In the genomic region with DNA sequence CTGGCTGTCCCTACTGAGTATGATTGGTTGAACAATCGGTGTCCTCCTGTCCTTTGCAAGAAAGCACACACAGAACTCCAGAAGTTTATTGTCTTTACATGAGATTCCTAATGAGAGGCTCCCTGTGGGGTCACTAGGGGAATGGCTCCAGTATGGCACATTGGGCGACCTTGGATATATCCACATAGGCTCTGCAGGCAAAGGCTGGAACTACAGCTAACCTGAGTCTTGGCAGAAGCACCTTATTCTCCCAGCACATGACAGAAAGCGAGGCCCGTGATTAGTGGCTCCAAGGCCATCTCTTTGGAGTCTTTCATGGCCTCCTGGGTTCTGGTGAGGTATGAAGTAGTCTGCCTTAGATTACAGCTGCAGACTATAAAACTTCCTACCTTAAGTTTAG, we compare ENCODE assay signal across 32 cellular contexts. TPM values are rescaled to one million over a fixed set of nuclear protein-coding genes. Genes with fewer than 3 reads are reported as not detected.
A peak's percentile ranks its signal among the peaks of the same experiment; 100 is the strongest.
DNase-seq lines count a peak whose midpoint lies in the region; ATAC-seq, FAIRE-seq and TF ChIP-seq lines count a peak whose summit lies in the region.
"Had no signal": no experiment of that assay in that cellular context is flagged by ENCODE, and none has a peak within 500 bp of the region (broad histone marks: within the 10 kb centered on the region; RNA-seq: fewer than 3 reads in every experiment).

No MANE protein-coding gene starts in this region.

- H3K79me2 ChIP-seq in MM.1S (ENCODE audit: low read length) = no peaks in the 10 kb centered on the region
- H3K79me2 ChIP-seq in GM12878 (ENCODE audit: control insufficient read depth, insufficient read depth, low read length) = no peaks in the 10 kb centered on the region

- H3K36me3 ChIP-seq in MM.1S (replicated peaks; ENCODE audit: insufficient read depth, low read length) (no peaks in the 10 kb centered on the region), GM12878 (ENCODE audit: control insufficient read depth in 2 of 2, insufficient read depth in 2 of 2, low read length in 1 of 2) (no peaks in the 10 kb centered on the region)
- H3K36me3 ChIP-seq: adrenal gland, heart left ventricle, thyroid gland, vagina had no signal

- H3K27ac ChIP-seq in MM.1S (ENCODE audit: low read length) (no peak overlapping the region), GM12878 (ENCODE audit: control insufficient read depth, insufficient read depth) (no peak overlapping the region)
- H3K27ac ChIP-seq: adrenal gland, heart left ventricle, psoas muscle, thyroid gland, vagina had no signal

- H3K4me1 ChIP-seq in MM.1S (ENCODE audit: low read length) (no peaks in the 10 kb centered on the region), GM12878 (ENCODE audit: control insufficient read depth, insufficient read depth, low read length) (no peaks in the 10 kb centered on the region)
- H3K4me1 ChIP-seq: adrenal gland, heart left ventricle, psoas muscle, thyroid gland, vagina had no signal

- H4K20me1 ChIP-seq in MM.1S (ENCODE audit: insufficient read depth, low read length) (no peaks in the 10 kb centered on the region), GM12878 (ENCODE audit: control insufficient read depth, insufficient read depth) (no peaks in the 10 kb centered on the region)

- no TSS peak for BruUV-seq in GM12878 (replicated peaks; lab: Mats Ljungman, UMichigan)

- DNase-seq in NCI-H82 (lab: John Stamatoyannopoulos, UW) = peak; percentile 26
- DNase-seq in NCI-H82 treated with DMSO at 0.1 percent for 48 hours (lab: John Stamatoyannopoulos, UW; ENCODE audit: unreplicated experiment) = no peak
- DNase-seq in MM.1S = peak; percentile 14
- no peak for DNase-seq in GM12878 (ENCODE audit: low read depth, low spot score)
- peak; percentile 54 for DNase-seq in islet precursor cell
- no peak for DNase-seq in germinal center (ENCODE audit: low spot score)
- DNase-seq in Right ventricle myocardium inferior (ENCODE audit: missing footprints) = no peak
- DNase-seq: activated CD4-positive, CD25-positive, alpha-beta regulatory T cell treated with anti-CD3 and anti-CD28 coated beads, Interleukin-2, amount 50 U/mL, for 72 hours; activated CD8-positive, alpha-beta memory T cell treated with anti-CD3 and anti-CD28 coated beads, Interleukin-2, amount 50 U/mL, for 48 hours; activated CD8-positive, alpha-beta T cell treated with anti-CD3 and anti-CD28 coated beads for 36 hours; activated naive CD4-positive, alpha-beta T cell treated with anti-CD3 and anti-CD28 coated beads, Interleukin-2, amount 10 ng/mL, durations not matched to agents 7 days and 5 days; AML-193; CD4-positive, alpha-beta T cell; effector memory CD8-positive, alpha-beta T cell; EL; heart left ventricle; left colon; NCI-H1105; NCI-H1930; NCI-H345; NCI-H69; psoas muscle; stimulated activated CD4-positive, alpha-beta T cell treated with anti-CD3 and anti-CD28 coated beads, Interleukin-4, amount 100 ng/mL, for 24 hours; T-helper 17 cell; thyroid gland had no signal

- POLR2A ChIA-PET in GM12878 (lab: Charles Lee) = no interaction called here

- FAIRE-seq in GM12878 (lab: Jason Lieb, UNC) = no peak
- FAIRE-seq: D721Med, GM12892, TTC549 had no signal

- H3K27me3 ChIP-seq in MM.1S (replicated peaks; ENCODE audit: insufficient read depth, low read length) (no peaks in the 10 kb centered on the region), GM12878 (replicated peaks in 1 of 2; ENCODE audit: control insufficient read depth in 2 of 2, insufficient read depth in 2 of 2, low read length in 1 of 2) (no peaks in the 10 kb centered on the region)
- H3K27me3 ChIP-seq: adrenal gland, heart left ventricle, thyroid gland, vagina had no signal

- no peak overlapping the region for H3K9ac ChIP-seq in MM.1S (ENCODE audit: low read length)
- H3K9ac ChIP-seq in GM12878 (ENCODE audit: control insufficient read depth, insufficient read depth, low read length) = no peak overlapping the region

- no peaks in the 10 kb centered on the region for H3K9me2 ChIP-seq in MM.1S (replicated peaks; ENCODE audit: insufficient read depth, low read length)

- TF ChIP-seq RAD21 in GM12878 (IDR thresholded peaks at IDR 0.05; ENCODE audit: insufficient read depth, low read depth, low read length) = no peak

- no peak overlapping the region for H3K4me2 ChIP-seq in MM.1S (ENCODE audit: low read depth, low read length)
- no peak overlapping the region for H3K4me2 ChIP-seq in GM12878 (ENCODE audit: control insufficient read depth, insufficient read depth)

- CTCF ChIA-PET in GM12878 (lab: Yijun Ruan, JAX) = no interaction called here

- peak; percentile 27; the same call in 1 of the 3 replicates for ATAC-seq in GM12878
- ATAC-seq in GM18520 (IDR thresholded peaks at IDR 0.05; ENCODE audit: unreplicated experiment) = no peak
- no peak for ATAC-seq in Right ventricle myocardium inferior
- ATAC-seq: activated CD8-positive, alpha-beta T cell treated with anti-CD3 and anti-CD28 coated beads for 36 hours; effector memory CD8-positive, alpha-beta T cell; heart left ventricle; left colon; psoas muscle; SK-N-SH treated with all-trans-retinoic acid at 6 μM for 48 hours; T-helper 17 cell had no signal

- RAD21 ChIA-PET in GM12878 (lab: Charles Lee; ENCODE audit: unreplicated experiment) = no interaction called here

- TF ChIP-seq CTCF in MM.1S (IDR thresholded peaks at IDR 0.05; ENCODE audit: low read length) (no peak), GM12878 (IDR thresholded peaks at IDR 0.05 in 2 of 3, conservative IDR thresholded peaks at IDR 0.05 in 1 of 3; ENCODE audit: control insufficient read depth in 2 of 3, extremely low read depth in 1 of 3, insufficient read depth in 1 of 3, low read depth in 3 of 3, low read length in 3 of 3) (0 out of 6 replicates have a peak, but pooled peaks of 1 of the 3 experiments have one; percentile 2)

- H3K4me3 ChIP-seq in MM.1S (ENCODE audit: low read length) (no peak overlapping the region), GM12878 (no peak overlapping the region)
- H3K4me3 ChIP-seq: adrenal gland, heart left ventricle, psoas muscle, thyroid gland, vagina had no signal

- in situ Hi-C loops in GM12878 (cut with MboI) = no loop called here

- H2AFZ ChIP-seq in MM.1S (ENCODE audit: low read length) (no peak overlapping the region), GM12878 (ENCODE audit: control insufficient read depth, low read depth, low read length) (no peak overlapping the region)

- intact Hi-C loops in GM12878 (cut with micrococcal nuclease; ENCODE audit: unreplicated experiment) = no loop called here
- intact Hi-C loops in Right ventricle myocardium inferior (cut with DNase I) = no loop called here

- 54% methylated on average over 4 of the region's 4 CpGs for WGBS in GM12878 (ENCODE audit: insufficient coverage, insufficient replicate concordance, low lambda C conversion rate, missing lambda C conversion rate)

- no peaks in the 10 kb centered on the region for H3F3A ChIP-seq in MM.1S (ENCODE audit: insufficient read depth, low read length)

- TF ChIP-seq POLR2A in GM12878 (IDR thresholded peaks at IDR 0.05; ENCODE audit: low read depth, low read length) = no peak

- SMC1A ChIA-PET in GM12878 (lab: Charles Lee; ENCODE audit: uncharacterized antibody, unreplicated experiment) = interaction anchor here (1.0 to 3.0 kb wide), 2 partner anchors 17 to 1079 kb away, joined by 3 to 8 read pairs; no protein-coding TSS in a partner anchor

- H3K9me3 ChIP-seq in MM.1S (replicated peaks; ENCODE audit: insufficient read depth, low read length) (no peaks in the 10 kb centered on the region), GM12878 (replicated peaks; ENCODE audit: control insufficient read depth, insufficient read depth, low read length) (no peaks in the 10 kb centered on the region; the same call in none of the 3 replicates)
- H3K9me3 ChIP-seq: adrenal gland, thyroid gland, vagina had no signal

- TF ChIP-seq EP300 in GM12878 (IDR thresholded peaks at IDR 0.05; ENCODE audit: borderline replicate concordance in 1 of 2, control insufficient read depth in 1 of 2, low read depth in 2 of 2, low read length in 2 of 2) = no peak

TF ChIP-seq in GM12878, 131 proteins besides CTCF, POLR2A, EP300 and RAD21 (continues in another document):
- no peak for TF ChIP-seq BRCA1 (IDR thresholded peaks at IDR 0.05; ENCODE audit: low read depth, low read length)

RNA-seq across cellular contexts. Expression of a gene that starts 49.0 kb away (rescaled TPM):
- total RNA-seq in GM12878 (2013; cell fraction: nucleolus; rRNA removed) = 215 and 218 TPM in 2 replicates
- total RNA-seq in GM12878 (2014; rRNA removed) (4.6 and 6.5 TPM in 2 replicates), GM12878 (2014; rRNA removed; fragmentation: Illumina TruSeq; extraction: Trizol) (7.7 and 7.8 TPM in 2 replicates), GM12878 (2021) (5.9 and 7.3 TPM in 2 replicates), Right ventricle myocardium inferior (7.0 TPM)
- polyA plus RNA-seq in GM12878 (2011; ENCODE audit: low read depth) = 5.3 TPM
- polyA plus RNA-seq in GM12878 (2011; rRNA removed) (21.1 and 35.2 TPM in 2 replicates), GM12878 (2014; fragmentation: Illumina TruSeq; extraction: Trizol) (5.2 and 5.8 TPM in 2 replicates), GM12878 (2014; fragmentation: Nextera tagmentation; extraction: Ambion mirVana) (under 1 TPM; 0.60 to 0.68 TPM), GM12878 (2014; rRNA removed) (2.2 and 3.0 TPM in 2 replicates), GM12878 (2016; fragmentation: Nextera tagmentation; extraction: Ambion mirVana) (1 to 10 TPM; 2.5 to 3.9 TPM)
- polyA plus RNA-seq in GM12878 (2011; cell fraction: cytosol; rRNA removed) = 3.2 and 4.1 TPM in 2 replicates
- polyA plus RNA-seq in GM12878 (2011; cell fraction: nucleus; rRNA removed) = 47.5 and 48.8 TPM in 2 replicates
- 6.4 and 10.5 TPM in 2 replicates for polyA plus RNA-seq in GM12878 (2012)
- 25.4 and 58.5 TPM in 2 replicates for polyA minus RNA-seq in GM12878 (2011; rRNA and poly(A)+ RNA removed)
- 7.9 and 9.4 TPM in 2 replicates for polyA minus RNA-seq in GM12878 (2011; cell fraction: cytosol; rRNA and poly(A)+ RNA removed)
- 31.4 and 32.5 TPM in 2 replicates for polyA minus RNA-seq in GM12878 (2011; cell fraction: nucleus; rRNA and poly(A)+ RNA removed)

Comparison
In these comparisons a context has a peak if more than half of its experiments do, and no peak if none do; other contexts are left out.
1. DNase-seq: peak in NCI-H82 (single experiment), MM.1S (single experiment) and islet precursor cell (single experiment); none in NCI-H82 treated with DMSO at 0.1 percent for 48 hours (single experiment), GM12878 (single experiment), germinal center (single experiment) and Right ventricle myocardium inferior (single experiment).